Comparison of ENCODE assay signal across 31 cellular contexts in the genomic region with DNA sequence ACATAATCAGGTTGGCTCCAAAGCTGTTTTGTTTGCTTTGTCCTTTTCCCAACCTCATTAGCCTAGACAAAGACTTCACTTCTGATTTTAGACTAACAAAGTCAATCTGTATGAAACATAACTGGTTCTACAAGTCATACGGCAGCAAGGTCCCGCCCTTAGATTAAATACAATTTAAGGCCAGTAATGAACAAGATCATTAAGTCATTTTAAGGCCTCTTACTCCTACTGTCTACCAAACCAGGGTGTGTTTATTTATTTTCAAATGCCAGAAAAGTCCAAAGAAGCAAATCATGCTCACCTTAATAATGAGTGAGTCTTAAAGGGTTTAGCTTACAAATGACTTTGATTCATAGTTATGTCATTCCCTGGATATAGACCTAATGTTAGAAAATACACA.
DNase-seq lines count a peak whose midpoint lies in the region; ATAC-seq, FAIRE-seq and TF ChIP-seq lines count a peak whose summit lies in the region.
"Had no signal": no experiment of that assay in that cellular context is flagged by ENCODE, and none has a peak within 500 bp of the region (broad histone marks: within the 10 kb centered on the region; RNA-seq: fewer than 3 reads in every experiment).

No MANE protein-coding gene starts in this region.

- H3K27me3 ChIP-seq in mammary epithelial cell (ENCODE audit: insufficient read depth, low read length) (no peaks in the 10 kb centered on the region), breast epithelium (no peaks in the 10 kb centered on the region), foreskin keratinocyte (no peaks in the 10 kb centered on the region)
- H3K27me3 ChIP-seq: right lobe of liver had no signal

- no peak overlapping the region for H2AFZ ChIP-seq in mammary epithelial cell (ENCODE audit: low read depth, low read length)

- no peaks in the 10 kb centered on the region for H4K20me1 ChIP-seq in mammary epithelial cell (ENCODE audit: insufficient read depth, low read length)

- dilution Hi-C loops in mammary epithelial cell (cut with HindIII; ENCODE audit: low sequenced_read_pairs) = no loop called here

- FAIRE-seq in frontal cortex (lab: Jason Lieb, UNC) = no peak
- FAIRE-seq: G401.6 had no signal

- no TSS peak for BruUV-seq in mammary epithelial cell (replicated peaks; lab: Mats Ljungman, UMichigan)

- in situ Hi-C loops in mammary epithelial cell (cut with MboI; ENCODE audit: low sequenced_read_pairs in 2 of 2) = no loop called here

- H3K4me3 Mint-ChIP-seq in type B pancreatic cell = no peak overlapping the region
- no peak overlapping the region for H3K4me3 Mint-ChIP-seq in activated CD4-positive, alpha-beta T cell treated with anti-CD3 and anti-CD28 coated beads for 36 hours
- H3K4me3 Mint-ChIP-seq: activated CD8-positive, alpha-beta T cell treated with anti-CD3 and anti-CD28 coated beads for 36 hours; activated T-helper 17 cell treated with anti-CD3 and anti-CD28 coated beads, Interleukin-2, amount 50 U/mL, for 72 hours; brain; H9; mesothelial cell of epicardium; naive B cell; T-helper 2 cell treated with Interferon-gamma antibody and Interleukin-4, amounts not matched to agents 5 μg/mL and 100 μg/mL, for 36 hours had no signal

- H3K27ac ChIP-seq in mammary epithelial cell (ENCODE audit: insufficient read depth, low read depth, low read length) (no peak overlapping the region), breast epithelium (no peak overlapping the region), foreskin keratinocyte (no peak overlapping the region)
- H3K27ac ChIP-seq: KMS-11, right lobe of liver had no signal

- ATAC-seq in foreskin keratinocyte = peak; percentile 79
- ATAC-seq in activated CD4-positive, alpha-beta T cell treated with anti-CD3 and anti-CD28 coated beads for 36 hours = no peak
- ATAC-seq: activated CD8-positive, alpha-beta T cell treated with anti-CD3 and anti-CD28 coated beads for 36 hours; activated T-helper 17 cell treated with anti-CD3 and anti-CD28 coated beads, Interleukin-2, amount 50 U/mL, for 72 hours; Panc1; right lobe of liver had no signal

- TF ChIP-seq CTCF in mammary epithelial cell (conservative IDR thresholded peaks at IDR 0.05 in 1 of 2, IDR thresholded peaks at IDR 0.05 in 1 of 2; ENCODE audit: extremely low read depth in 1 of 2, insufficient read depth in 1 of 2, low read depth in 1 of 2, low read length in 2 of 2) (no peak), breast epithelium (IDR thresholded peaks at IDR 0.05) (no peak), foreskin keratinocyte (conservative IDR thresholded peaks at IDR 0.05) (no peak), type B pancreatic cell (conservative IDR thresholded peaks at IDR 0.05) (no peak)

- H3K27me3 Mint-ChIP-seq in type B pancreatic cell = peaks cover 5% of the 10 kb centered on the region
- peaks cover 2% of the 10 kb centered on the region for H3K27me3 Mint-ChIP-seq in activated CD4-positive, alpha-beta T cell treated with anti-CD3 and anti-CD28 coated beads for 36 hours
- H3K27me3 Mint-ChIP-seq: activated CD8-positive, alpha-beta T cell treated with anti-CD3 and anti-CD28 coated beads for 36 hours; activated T-helper 17 cell treated with anti-CD3 and anti-CD28 coated beads, Interleukin-2, amount 50 U/mL, for 72 hours; brain had no signal

- POLR2A ChIA-PET in activated CD4-positive, alpha-beta T cell treated with anti-CD3 and anti-CD28 coated beads for 36 hours (lab: Charles Lee) = no interaction called here

- H3K27ac Mint-ChIP-seq in type B pancreatic cell = peak overlapping the region; percentile 59
- H3K27ac Mint-ChIP-seq in activated CD4-positive, alpha-beta T cell treated with anti-CD3 and anti-CD28 coated beads for 36 hours = no peak overlapping the region
- H3K27ac Mint-ChIP-seq: activated CD8-positive, alpha-beta T cell treated with anti-CD3 and anti-CD28 coated beads for 36 hours; activated T-helper 17 cell treated with anti-CD3 and anti-CD28 coated beads, Interleukin-2, amount 50 U/mL, for 72 hours; H9; mesothelial cell of epicardium; naive B cell; T-helper 2 cell treated with Interferon-gamma antibody and Interleukin-4, amounts not matched to agents 5 μg/mL and 100 μg/mL, for 36 hours had no signal

- intact Hi-C loops in mammary epithelial cell (cut with micrococcal nuclease) (no loop called here), breast epithelium (cut with DNase I; ENCODE audit: low total_unique reads) (no loop called here)
- intact Hi-C loops in activated CD4-positive, alpha-beta T cell treated with anti-CD3 and anti-CD28 coated beads for 36 hours (cut with DNase I, micrococcal nuclease) = no loop called here

- no peak overlapping the region for H3K4me3 ChIP-seq in mammary epithelial cell (replicated peaks in 1 of 3; ENCODE audit: insufficient read depth in 1 of 3, low read depth in 2 of 3, low read length in 3 of 3)
- no peak overlapping the region for H3K4me3 ChIP-seq in breast epithelium
- H3K4me3 ChIP-seq: right lobe of liver had no signal

- no peaks in the 10 kb centered on the region for H3K4me1 ChIP-seq in mammary epithelial cell (ENCODE audit: insufficient read depth, low read length)
- no peaks in the 10 kb centered on the region for H3K4me1 ChIP-seq in breast epithelium
- H3K4me1 ChIP-seq in foreskin keratinocyte = no peaks in the 10 kb centered on the region
- H3K4me1 ChIP-seq: right lobe of liver had no signal

- DNase-seq in mammary epithelial cell (peak; percentile 62), breast epithelium (ENCODE audit: low spot score in 2 of 2) (no peak), NCI-H748 treated with DMSO at 0.1 percent for 48 hours (lab: John Stamatoyannopoulos, UW) (peak; percentile 90), foreskin keratinocyte (peak; percentile 58 to 80), type B pancreatic cell (ENCODE audit: extremely low spot score, unreplicated experiment) (no peak), frontal cortex (ENCODE audit: low spot score in 2 of 2) (no peak), NCI-H1417 treated with DMSO at 0.1 percent for 48 hours (lab: John Stamatoyannopoulos, UW) (no peak)
- DNase-seq in activated CD4-positive, alpha-beta T cell treated with anti-CD3 and anti-CD28 coated beads for 36 hours = no peak
- DNase-seq: activated CD8-positive, alpha-beta memory T cell treated with anti-CD3 and anti-CD28 coated beads, Interleukin-2, amount 50 U/mL, for 48 hours; activated CD8-positive, alpha-beta T cell treated with anti-CD3 and anti-CD28 coated beads for 36 hours; activated naive CD4-positive, alpha-beta T cell treated with anti-CD3 and anti-CD28 coated beads, Interleukin-2, amount 50 U/mL, for 16 hours; DMS53; glutamatergic neuron; H9; islet precursor cell; naive B cell; NCI-H146; NCI-H2171; NCI-H524 treated with DMSO at 0.1 percent for 48 hours; right lobe of liver; SHP77; stimulated activated CD4-positive, alpha-beta T cell treated with anti-CD3 and anti-CD28 coated beads, Interleukin-12 subunit alpha, Interleukin-12 subunit beta, amount 100 ng/mL, for 4 hours; stimulated activated CD4-positive, alpha-beta T cell treated with anti-CD3 and anti-CD28 coated beads, Interleukin-4, amount 100 ng/mL, for 1 hour; trophoblast cell had no signal

- H3K4me2 ChIP-seq in mammary epithelial cell (ENCODE audit: insufficient read depth, low read depth, low read length) = no peak overlapping the region
- H3K4me2 ChIP-seq: KMS-11 had no signal

- no peak overlapping the region for H3K9ac ChIP-seq in mammary epithelial cell (ENCODE audit: insufficient read depth, low read length)
- H3K9ac ChIP-seq: KMS-11 had no signal

- WGBS in mammary epithelial cell (ENCODE audit: low coverage, missing lambda C conversion rate) = 61% methylated on average over 2 of the region's 2 CpGs

- H3K36me3 Mint-ChIP-seq in type B pancreatic cell = peaks cover 3% of the 10 kb centered on the region
- H3K36me3 Mint-ChIP-seq in activated CD4-positive, alpha-beta T cell treated with anti-CD3 and anti-CD28 coated beads for 36 hours (ENCODE audit: low read depth) = no peaks in the 10 kb centered on the region
- H3K36me3 Mint-ChIP-seq: brain, mesothelial cell of epicardium, naive B cell had no signal

- no peak for TF ChIP-seq POLR2A in breast epithelium (IDR thresholded peaks at IDR 0.05)

- no peaks in the 10 kb centered on the region for H3K9me3 Mint-ChIP-seq in type B pancreatic cell
- H3K9me3 Mint-ChIP-seq in activated CD4-positive, alpha-beta T cell treated with anti-CD3 and anti-CD28 coated beads for 36 hours (ENCODE audit: low read depth) = peaks cover under 1% of the 10 kb centered on the region
- H3K9me3 Mint-ChIP-seq: activated T-helper 17 cell treated with anti-CD3 and anti-CD28 coated beads, Interleukin-2, amount 50 U/mL, for 72 hours; brain; mesothelial cell of epicardium had no signal

- peaks cover 4% of the 10 kb centered on the region for H3K4me1 Mint-ChIP-seq in type B pancreatic cell (ENCODE audit: unreplicated experiment)
- no peaks in the 10 kb centered on the region for H3K4me1 Mint-ChIP-seq in activated CD4-positive, alpha-beta T cell treated with anti-CD3 and anti-CD28 coated beads for 36 hours
- H3K4me1 Mint-ChIP-seq: activated T-helper 17 cell treated with anti-CD3 and anti-CD28 coated beads, Interleukin-2, amount 50 U/mL, for 72 hours; brain; naive B cell had no signal

- H3K9me3 ChIP-seq in mammary epithelial cell (replicated peaks; ENCODE audit: insufficient read depth, low read length) (no peaks in the 10 kb centered on the region), breast epithelium (no peaks in the 10 kb centered on the region)
- H3K9me3 ChIP-seq: right lobe of liver had no signal

- no peaks in the 10 kb centered on the region for H3K36me3 ChIP-seq in mammary epithelial cell (ENCODE audit: insufficient read depth, low read length)
- H3K36me3 ChIP-seq in breast epithelium = no peaks in the 10 kb centered on the region
- H3K36me3 ChIP-seq: right lobe of liver had no signal

- no peaks in the 10 kb centered on the region for H3K79me2 ChIP-seq in mammary epithelial cell (ENCODE audit: insufficient read depth, low read length)

- CTCF ChIA-PET in mammary epithelial cell (lab: Charles Lee; ENCODE audit: low non-redundant PET) = no interaction called here
- CTCF ChIA-PET in activated CD4-positive, alpha-beta T cell treated with anti-CD3 and anti-CD28 coated beads for 36 hours (lab: Charles Lee) = no interaction called here

Comparison
In these comparisons a context has a peak if more than half of its experiments do, and no peak if none do; other contexts are left out.
1. DNase-seq: peak in mammary epithelial cell (single experiment), NCI-H748 treated with DMSO at 0.1 percent for 48 hours (single experiment) and foreskin keratinocyte (2 of 2); none in breast epithelium (0 of 2), type B pancreatic cell (single experiment), frontal cortex (0 of 2), activated CD4-positive, alpha-beta T cell treated with anti-CD3 and anti-CD28 coated beads for 36 hours (single experiment) and NCI-H1417 treated with DMSO at 0.1 percent for 48 hours (single experiment).